1 cellular context compared by ENCODE assay signal in genomic region chr7:113100091-113100723, GRCh38.
TF ChIP-seq lines count a peak whose summit lies in the region.

No MANE protein-coding gene starts in this region.

TF ChIP-seq in K562, 482 proteins besides CTCF, POLR2A, EP300 and RAD21:
- TF ChIP-seq LCOR (CRISPR knock-in tag; IDR thresholded peaks at IDR 0.05): 0 out of 2 replicates have a peak, but pooled peaks have one; percentile 13
- no peak for TF ChIP-seq ZFP91 (CRISPR knock-in tag; IDR thresholded peaks at IDR 0.05)
- 0 out of 2 replicates have a peak, but pooled peaks have one; percentile 1 for TF ChIP-seq MCM3 (IDR thresholded peaks at IDR 0.05)
- no peak for TF ChIP-seq DLX4 (CRISPR knock-in tag; IDR thresholded peaks at IDR 0.05)
- TF ChIP-seq RCOR1 (IDR thresholded peaks at IDR 0.05; ENCODE audit: borderline replicate concordance in 1 of 2, low read depth in 2 of 2, low read length in 2 of 2): peak in 1 of 2 experiments; percentile 52; a peak in 3 of 4 replicates
- peak; percentile 62 for TF ChIP-seq PKNOX1 (IDR thresholded peaks at IDR 0.05)
- no peak for TF ChIP-seq SMARCA4 (IDR thresholded peaks at IDR 0.05)
- TF ChIP-seq ZFP1 (CRISPR knock-in tag; IDR thresholded peaks at IDR 0.05): no peak
- peak; percentile 48; the same call in 1 of the 2 replicates for TF ChIP-seq ZNF384 (IDR thresholded peaks at IDR 0.05; ENCODE audit: low read depth, low read length)
- no peak for TF ChIP-seq SP1 (CRISPR knock-in tag; IDR thresholded peaks at IDR 0.05)
- no peak for TF ChIP-seq NBN (IDR thresholded peaks at IDR 0.05; ENCODE audit: low read depth)
- no peak for TF ChIP-seq MYBL2 (IDR thresholded peaks at IDR 0.05; ENCODE audit: low read depth)
- TF ChIP-seq MYBL2 (CRISPR knock-in tag; IDR thresholded peaks at IDR 0.05; ENCODE audit: borderline replicate concordance): no peak
- no peak for TF ChIP-seq E2F1 (CRISPR knock-in tag; IDR thresholded peaks at IDR 0.05)
- TF ChIP-seq NFIC (IDR thresholded peaks at IDR 0.05): peak; percentile 87
- TF ChIP-seq WHSC1 (IDR thresholded peaks at IDR 0.05; ENCODE audit: low read length): no peak
- peak; percentile 25; the same call in 1 of the 2 replicates for TF ChIP-seq HMBOX1 (IDR thresholded peaks at IDR 0.05)
- peak; percentile 30; the same call in 1 of the 2 replicates for TF ChIP-seq MAFK (IDR thresholded peaks at IDR 0.05; ENCODE audit: low read length)
- TF ChIP-seq CBX5 (IDR thresholded peaks at IDR 0.05; ENCODE audit: borderline replicate concordance, low read depth): 0 out of 2 replicates have a peak, but pooled peaks have one; percentile 33
- TF ChIP-seq MAFG (tag; conservative IDR thresholded peaks at IDR 0.05): no peak
- no peak for TF ChIP-seq BMI1 (IDR thresholded peaks at IDR 0.05; ENCODE audit: low read length)
- TF ChIP-seq RBM17 (IDR thresholded peaks at IDR 0.05; ENCODE audit: borderline replicate concordance, low read depth, low read length): no peak
- TF ChIP-seq SAFB2 (IDR thresholded peaks at IDR 0.05; ENCODE audit: borderline replicate concordance, low read depth, low read length, severe bottlenecking): no peak
- no peak for TF ChIP-seq TCF15 (CRISPR knock-in tag; IDR thresholded peaks at IDR 0.05)
- peak; percentile 42; the same call in 1 of the 2 replicates for TF ChIP-seq MAFF (IDR thresholded peaks at IDR 0.05; ENCODE audit: low read length)
- no peak for TF ChIP-seq ZNF507 (tag; conservative IDR thresholded peaks at IDR 0.05)
- TF ChIP-seq ATF1 (CRISPR knock-in tag; IDR thresholded peaks at IDR 0.05): no peak
- TF ChIP-seq ATF1 (tag; IDR thresholded peaks at IDR 0.05): no peak
- TF ChIP-seq HMG20B (CRISPR knock-in tag; IDR thresholded peaks at IDR 0.05): no peak
- peak; percentile 64; the same call in 1 of the 2 replicates for TF ChIP-seq C11orf30 (IDR thresholded peaks at IDR 0.05; ENCODE audit: low read depth)
TF ChIP-seq in K562: peak in this region for 11.
